In the genomic region with DNA sequence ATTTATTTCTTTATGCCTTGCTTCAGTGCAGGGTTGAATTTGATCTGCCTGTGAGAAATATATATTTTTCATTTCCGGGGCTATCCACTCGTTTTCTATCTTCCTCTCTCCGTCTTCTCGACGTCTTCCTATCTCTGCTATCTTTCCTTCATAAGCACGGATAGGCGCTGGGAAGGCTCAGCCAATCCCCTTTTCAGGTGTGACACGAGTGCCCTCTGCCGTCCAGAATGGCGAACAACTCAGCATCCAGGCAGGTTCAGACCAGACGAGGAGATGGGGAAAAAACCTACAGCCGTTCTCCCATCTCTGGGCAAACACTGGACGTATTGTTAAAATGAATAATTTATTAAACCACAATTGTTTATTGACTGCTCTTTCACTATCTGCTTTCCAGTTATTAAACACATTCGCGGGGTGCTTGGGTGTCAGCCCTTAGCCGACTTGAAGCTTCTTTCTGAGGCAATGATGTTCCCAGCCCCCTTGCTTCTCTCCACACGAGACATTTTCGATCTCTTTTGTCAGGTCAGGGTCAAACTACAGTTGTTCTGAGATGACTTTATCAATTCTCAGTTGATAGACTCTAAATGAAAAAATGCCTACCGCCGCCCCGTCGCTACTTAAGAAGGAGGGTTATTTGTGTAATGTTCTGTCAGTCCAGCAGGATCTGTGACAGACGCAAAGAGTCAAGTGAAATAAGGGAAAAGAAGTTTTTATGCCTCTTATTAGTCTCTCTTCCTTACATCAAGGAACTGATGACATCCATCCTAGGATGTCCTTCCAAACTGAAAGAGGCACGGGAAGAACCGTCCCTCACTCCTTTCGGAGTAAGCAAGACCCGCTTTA, we compare ENCODE assay signal across 8 cellular contexts.
A peak's percentile ranks its signal among the peaks of the same experiment; 100 is the strongest.
DNase-seq lines count a peak whose midpoint lies in the region; ATAC-seq and TF ChIP-seq lines count a peak whose summit lies in the region.

No MANE protein-coding gene starts in this region.

- H3K9ac ChIP-seq in liver (ENCODE audit: low read depth in 1 of 2, low read length in 2 of 2) = no peak overlapping the region

- H3K27me3 Mint-ChIP-seq in Calu3 (ENCODE audit: unreplicated experiment) = no peaks in the 10 kb centered on the region

- no peaks in the 10 kb centered on the region for H3K27me3 ChIP-seq in liver (ENCODE audit: control insufficient read depth in 4 of 4, insufficient read depth in 4 of 4, low read length in 3 of 4)

- peaks cover 0 to 2% (median 0%) of the 10 kb centered on the region in 4 donors for H3K4me1 ChIP-seq in liver (ENCODE audit: control insufficient read depth in 4 of 4, insufficient read depth in 4 of 4, low read length in 3 of 4)

- H3K36me3 ChIP-seq in liver (ENCODE audit: control insufficient read depth in 4 of 4, insufficient read depth in 3 of 4, low read depth in 1 of 4, low read length in 3 of 4) = no peaks in the 10 kb centered on the region

- H3K27ac Mint-ChIP-seq in Calu3 (ENCODE audit: unreplicated experiment) = no peak overlapping the region

- H3K4me3 ChIP-seq in coronary artery = peak overlapping the region; percentile 38
- no peak overlapping the region for H3K4me3 ChIP-seq in liver (ENCODE audit: low read depth in 1 of 3, low read length in 3 of 3)

- no peaks in the 10 kb centered on the region for H3K9me3 Mint-ChIP-seq in Calu3 (ENCODE audit: low read depth, unreplicated experiment)

- BruUV-seq in Calu3 (replicated peaks; lab: Mats Ljungman, UMichigan) = no TSS peak

- peak; percentile 87 to 89 for TF ChIP-seq RAD21 in liver (IDR thresholded peaks at IDR 0.05)

- intact Hi-C loops in Calu3 (cut with micrococcal nuclease; ENCODE audit: unreplicated experiment) = loop anchor here (5.0 to 10.0 kb wide), 3 partner anchors 47 to 235 kb away; no protein-coding TSS in a partner anchor

- DNase-seq in Calu3 = peak; percentile 79
- peak; percentile 52 for DNase-seq in MV-4-11 (lab: John Stamatoyannopoulos, UW)
- DNase-seq in coronary artery (ENCODE audit: low spot score) = no peak
- DNase-seq in stimulated activated CD8-positive, alpha-beta memory T cell treated with anti-CD3 and anti-CD28 coated beads, Interleukin-15, amount 100 ng/mL, for 24 hours (ENCODE audit: low read depth) = peak; percentile 17
- DNase-seq in NCI-H446 treated with DMSO at 0.1 percent for 48 hours (lab: John Stamatoyannopoulos, UW) = no peak

- WGBS in liver = 37% methylated on average over 27 of the region's 27 CpGs

- peaks cover 13% of the 10 kb centered on the region for H3K4me1 Mint-ChIP-seq in Calu3 (ENCODE audit: low read depth, unreplicated experiment)

- peak overlapping the region; percentile 64 for H3K4me3 Mint-ChIP-seq in Calu3 (ENCODE audit: low read depth, unreplicated experiment)

- peak; percentile 40 for ATAC-seq in GM19468 (IDR thresholded peaks at IDR 0.05; ENCODE audit: extremely low read depth, unreplicated experiment)
- ATAC-seq in SK-N-SH treated with all-trans-retinoic acid at 6 μM for 48 hours = peak; percentile 100

- H3K36me3 Mint-ChIP-seq in Calu3 (ENCODE audit: insufficient read depth, unreplicated experiment) = no peaks in the 10 kb centered on the region

- H3K27ac ChIP-seq in coronary artery (no peak overlapping the region), liver (ENCODE audit: low read depth in 1 of 2, low read length in 2 of 2) (no peak overlapping the region)

- CTCF ChIA-PET in Calu3 (lab: Charles Lee) = no interaction called here

- peak; percentile 51 for TF ChIP-seq CTCF in Calu3 (IDR thresholded peaks at IDR 0.05; ENCODE audit: unreplicated experiment)
- peak; percentile 17 for TF ChIP-seq CTCF in coronary artery (IDR thresholded peaks at IDR 0.05)
- peak; percentile 53 for TF ChIP-seq CTCF in liver (IDR thresholded peaks at IDR 0.05; ENCODE audit: low read depth, low read length, missing input control)

- no peaks in the 10 kb centered on the region for H3K9me3 ChIP-seq in liver (ENCODE audit: control insufficient read depth in 4 of 4, low read length in 3 of 4)

TF ChIP-seq in SK-N-SH treated with all-trans-retinoic acid at 6 μM for 48 hours, 23 proteins besides CTCF, POLR2A, EP300 and RAD21:
- TF ChIP-seq, protein P1, sequence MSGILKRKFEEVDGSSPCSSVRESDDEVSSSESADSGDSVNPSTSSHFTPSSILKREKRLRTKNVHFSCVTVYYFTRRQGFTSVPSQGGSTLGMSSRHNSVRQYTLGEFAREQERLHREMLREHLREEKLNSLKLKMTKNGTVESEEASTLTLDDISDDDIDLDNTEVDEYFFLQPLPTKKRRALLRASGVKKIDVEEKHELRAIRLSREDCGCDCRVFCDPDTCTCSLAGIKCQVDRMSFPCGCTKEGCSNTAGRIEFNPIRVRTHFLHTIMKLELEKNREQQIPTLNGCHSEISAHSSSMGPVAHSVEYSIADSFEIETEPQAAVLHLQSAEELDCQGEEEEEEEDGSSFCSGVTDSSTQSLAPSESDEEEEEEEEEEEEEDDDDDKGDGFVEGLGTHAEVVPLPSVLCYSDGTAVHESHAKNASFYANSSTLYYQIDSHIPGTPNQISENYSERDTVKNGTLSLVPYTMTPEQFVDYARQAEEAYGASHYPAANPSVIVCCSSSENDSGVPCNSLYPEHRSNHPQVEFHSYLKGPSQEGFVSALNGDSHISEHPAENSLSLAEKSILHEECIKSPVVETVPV (CRISPR knock-in tag; IDR thresholded peaks at IDR 0.05) = no peak

TF ChIP-seq in liver, 16 proteins besides CTCF, POLR2A, EP300 and RAD21:
- TF ChIP-seq, protein P2, sequence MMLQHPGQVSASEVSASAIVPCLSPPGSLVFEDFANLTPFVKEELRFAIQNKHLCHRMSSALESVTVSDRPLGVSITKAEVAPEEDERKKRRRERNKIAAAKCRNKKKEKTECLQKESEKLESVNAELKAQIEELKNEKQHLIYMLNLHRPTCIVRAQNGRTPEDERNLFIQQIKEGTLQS (IDR thresholded peaks at IDR 0.05) = no peak
- TF ChIP-seq, protein P3, sequence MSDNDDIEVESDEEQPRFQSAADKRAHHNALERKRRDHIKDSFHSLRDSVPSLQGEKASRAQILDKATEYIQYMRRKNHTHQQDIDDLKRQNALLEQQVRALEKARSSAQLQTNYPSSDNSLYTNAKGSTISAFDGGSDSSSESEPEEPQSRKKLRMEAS (IDR thresholded peaks at IDR 0.05) = no peak
- TF ChIP-seq RXRA (IDR thresholded peaks at IDR 0.05) = no peak
- TF ChIP-seq FOXA1 (IDR thresholded peaks at IDR 0.05) = no peak
- no peak for TF ChIP-seq SP1 (IDR thresholded peaks at IDR 0.05)
- no peak for TF ChIP-seq JUND (IDR thresholded peaks at IDR 0.05)
- TF ChIP-seq HNF4G (IDR thresholded peaks at IDR 0.05) = no peak
- TF ChIP-seq YY1 (IDR thresholded peaks at IDR 0.05) = no peak
- no peak for TF ChIP-seq HNF4A (conservative IDR thresholded peaks at IDR 0.05)
- TF ChIP-seq TAF1 (conservative IDR thresholded peaks at IDR 0.05) = no peak
- no peak for TF ChIP-seq GABPA (IDR thresholded peaks at IDR 0.05 in 1 of 2, conservative IDR thresholded peaks at IDR 0.05 in 1 of 2)
- no peak for TF ChIP-seq FOXA2 (IDR thresholded peaks at IDR 0.05)
- TF ChIP-seq, protein P4, sequence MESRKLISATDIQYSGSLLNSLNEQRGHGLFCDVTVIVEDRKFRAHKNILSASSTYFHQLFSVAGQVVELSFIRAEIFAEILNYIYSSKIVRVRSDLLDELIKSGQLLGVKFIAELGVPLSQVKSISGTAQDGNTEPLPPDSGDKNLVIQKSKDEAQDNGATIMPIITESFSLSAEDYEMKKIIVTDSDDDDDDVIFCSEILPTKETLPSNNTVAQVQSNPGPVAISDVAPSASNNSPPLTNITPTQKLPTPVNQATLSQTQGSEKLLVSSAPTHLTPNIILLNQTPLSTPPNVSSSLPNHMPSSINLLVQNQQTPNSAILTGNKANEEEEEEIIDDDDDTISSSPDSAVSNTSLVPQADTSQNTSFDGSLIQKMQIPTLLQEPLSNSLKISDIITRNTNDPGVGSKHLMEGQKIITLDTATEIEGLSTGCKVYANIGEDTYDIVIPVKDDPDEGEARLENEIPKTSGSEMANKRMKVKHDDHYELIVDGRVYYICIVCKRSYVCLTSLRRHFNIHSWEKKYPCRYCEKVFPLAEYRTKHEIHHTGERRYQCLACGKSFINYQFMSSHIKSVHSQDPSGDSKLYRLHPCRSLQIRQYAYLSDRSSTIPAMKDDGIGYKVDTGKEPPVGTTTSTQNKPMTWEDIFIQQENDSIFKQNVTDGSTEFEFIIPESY (IDR thresholded peaks at IDR 0.05) = no peak
- TF ChIP-seq, protein P5, sequence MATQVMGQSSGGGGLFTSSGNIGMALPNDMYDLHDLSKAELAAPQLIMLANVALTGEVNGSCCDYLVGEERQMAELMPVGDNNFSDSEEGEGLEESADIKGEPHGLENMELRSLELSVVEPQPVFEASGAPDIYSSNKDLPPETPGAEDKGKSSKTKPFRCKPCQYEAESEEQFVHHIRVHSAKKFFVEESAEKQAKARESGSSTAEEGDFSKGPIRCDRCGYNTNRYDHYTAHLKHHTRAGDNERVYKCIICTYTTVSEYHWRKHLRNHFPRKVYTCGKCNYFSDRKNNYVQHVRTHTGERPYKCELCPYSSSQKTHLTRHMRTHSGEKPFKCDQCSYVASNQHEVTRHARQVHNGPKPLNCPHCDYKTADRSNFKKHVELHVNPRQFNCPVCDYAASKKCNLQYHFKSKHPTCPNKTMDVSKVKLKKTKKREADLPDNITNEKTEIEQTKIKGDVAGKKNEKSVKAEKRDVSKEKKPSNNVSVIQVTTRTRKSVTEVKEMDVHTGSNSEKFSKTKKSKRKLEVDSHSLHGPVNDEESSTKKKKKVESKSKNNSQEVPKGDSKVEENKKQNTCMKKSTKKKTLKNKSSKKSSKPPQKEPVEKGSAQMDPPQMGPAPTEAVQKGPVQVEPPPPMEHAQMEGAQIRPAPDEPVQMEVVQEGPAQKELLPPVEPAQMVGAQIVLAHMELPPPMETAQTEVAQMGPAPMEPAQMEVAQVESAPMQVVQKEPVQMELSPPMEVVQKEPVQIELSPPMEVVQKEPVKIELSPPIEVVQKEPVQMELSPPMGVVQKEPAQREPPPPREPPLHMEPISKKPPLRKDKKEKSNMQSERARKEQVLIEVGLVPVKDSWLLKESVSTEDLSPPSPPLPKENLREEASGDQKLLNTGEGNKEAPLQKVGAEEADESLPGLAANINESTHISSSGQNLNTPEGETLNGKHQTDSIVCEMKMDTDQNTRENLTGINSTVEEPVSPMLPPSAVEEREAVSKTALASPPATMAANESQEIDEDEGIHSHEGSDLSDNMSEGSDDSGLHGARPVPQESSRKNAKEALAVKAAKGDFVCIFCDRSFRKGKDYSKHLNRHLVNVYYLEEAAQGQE (IDR thresholded peaks at IDR 0.05) = no peak

Comparison
In these comparisons a context has a peak if more than half of its experiments do, and no peak if none do; other contexts are left out.
1. DNase-seq: peak in Calu3 (single experiment), MV-4-11 (single experiment) and stimulated activated CD8-positive, alpha-beta memory T cell treated with anti-CD3 and anti-CD28 coated beads, Interleukin-15, amount 100 ng/mL, for 24 hours (single experiment); none in coronary artery (single experiment) and NCI-H446 treated with DMSO at 0.1 percent for 48 hours (single experiment).
2. Peak in every context shown above with its lines, with median percentiles within 50 percentile points of each other: CTCF ChIP-seq.